25 cellular contexts compared by ENCODE assay signal in the genomic region with DNA sequence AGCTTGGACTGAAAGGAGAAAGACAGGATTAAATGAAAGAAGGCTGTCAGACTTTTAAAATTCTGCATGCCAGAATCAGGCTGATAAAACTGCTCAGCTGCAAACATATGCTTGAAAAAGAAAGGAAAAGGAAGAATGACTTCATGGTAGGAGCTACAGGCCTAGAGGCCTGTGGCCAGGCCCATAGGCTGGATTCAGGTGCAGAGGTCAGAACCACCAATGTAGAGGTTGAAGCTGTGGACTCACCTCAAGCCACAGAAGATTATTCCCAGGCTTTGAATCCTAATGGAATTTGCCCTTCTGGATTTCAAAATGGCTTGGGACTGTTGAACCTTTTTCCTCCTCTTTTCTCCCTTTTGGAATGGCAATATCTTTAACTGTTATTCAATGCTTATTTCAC. TPM values are rescaled to one million over a fixed set of nuclear protein-coding genes. Genes with fewer than 3 reads are reported as not detected.
DNase-seq lines count a peak whose midpoint lies in the region; ATAC-seq, FAIRE-seq and TF ChIP-seq lines count a peak whose summit lies in the region.
"Had no signal": no experiment of that assay in that cellular context is flagged by ENCODE, and none has a peak within 500 bp of the region (broad histone marks: within the 10 kb centered on the region; RNA-seq: fewer than 3 reads in every experiment).

No MANE protein-coding gene starts in this region.

- peak; percentile 63 for FAIRE-seq in HepG2 (lab: Jason Lieb, UNC)
- FAIRE-seq: A204.1, G401.6, GM12892, GM19239, H1 had no signal

- CTCF ChIA-PET in HepG2 (lab: Yijun Ruan, JAX; ENCODE audit: low intra/inter-chr PET ratio, low total read pairs) = no interaction called here

- H3K4me2 ChIP-seq in HepG2 (ENCODE audit: low read depth, low read length) = no peak overlapping the region
- H3K4me2 ChIP-seq: BLaER1 had no signal

- no peaks in the 10 kb centered on the region for H3K27me3 ChIP-seq in HepG2 (ENCODE audit: control insufficient read depth in 1 of 2, insufficient read depth in 2 of 2, low read length in 2 of 2)
- H3K27me3 ChIP-seq: BLaER1 had no signal

- TF ChIP-seq EP300 in HepG2 (IDR thresholded peaks at IDR 0.05; ENCODE audit: low read depth in 2 of 2, low read length in 2 of 2) (no peak), HepG2 (CRISPR knock-in tag; IDR thresholded peaks at IDR 0.05; ENCODE audit: borderline replicate concordance) (no peak)

- in situ Hi-C loops in HepG2 (cut with HindIII; ENCODE audit: extremely low pct_ligation_motif_present, low pct_unique_long_range_greater_than_20kb) = no loop called here

- no peaks in the 10 kb centered on the region for H3K36me3 ChIP-seq in HepG2 (replicated peaks in 1 of 2; ENCODE audit: control insufficient read depth in 1 of 2, insufficient read depth in 2 of 2, low read length in 2 of 2)

- peaks cover 21% of the 10 kb centered on the region for H3K36me3 Mint-ChIP-seq in neural crest cell (ENCODE audit: low read depth)
- H3K36me3 Mint-ChIP-seq in effector memory CD8-positive, alpha-beta T cell (ENCODE audit: insufficient read depth) = no peaks in the 10 kb centered on the region
- H3K36me3 Mint-ChIP-seq in activated T-cell treated with anti-CD3 and anti-CD28 coated beads, Interleukin-2, amount 50 U/mL, for 4 hours (ENCODE audit: insufficient read depth) = peaks cover 34% of the 10 kb centered on the region

- H3K4me1 ChIP-seq in HepG2 (ENCODE audit: insufficient read depth, low read length) = peaks cover 16% of the 10 kb centered on the region
- H3K4me1 ChIP-seq: BLaER1, Caco-2 had no signal

- peak overlapping the region; percentile 1 for H3K27ac Mint-ChIP-seq in neural crest cell (ENCODE audit: unreplicated experiment)
- H3K27ac Mint-ChIP-seq in effector memory CD8-positive, alpha-beta T cell = no peak overlapping the region
- H3K27ac Mint-ChIP-seq: B cell; CD4-positive, CD25-positive, alpha-beta regulatory T cell; CD8-positive, alpha-beta T cell had no signal

- no peak for TF ChIP-seq POLR2A in HepG2 (IDR thresholded peaks at IDR 0.05; ENCODE audit: insufficient read depth in 1 of 2, low read depth in 2 of 2, low read length in 2 of 2)

- peak; percentile 79 for ATAC-seq in HepG2
- no peak for ATAC-seq in effector memory CD8-positive, alpha-beta T cell (replicated peaks)
- no peak for ATAC-seq in activated T-cell treated with anti-CD3 and anti-CD28 coated beads, Interleukin-2, amount 50 U/mL, for 4 hours
- ATAC-seq: CD8-positive, alpha-beta T cell had no signal

- DNase-seq in HuH-7 (ENCODE audit: low spot score) = peak; percentile 5
- DNase-seq in OCI-M1 (lab: John Stamatoyannopoulos, UW) = peak; percentile 6
- no peak for DNase-seq in HepG2 (ENCODE audit: low spot score)
- DNase-seq in neural crest cell (ENCODE audit: low read depth, low spot score) = no peak
- DNase-seq in effector memory CD8-positive, alpha-beta T cell = no peak
- DNase-seq in activated T-cell treated with anti-CD3 and anti-CD28 coated beads, Interleukin-2, amount 50 U/mL, for 4 hours = no peak
- no peak for DNase-seq in activated CD8-positive, alpha-beta memory T cell treated with anti-CD3 and anti-CD28 coated beads for 24 hours
- no peak for DNase-seq in NCI-H2171 treated with DMSO at 0.1 percent for 48 hours (lab: John Stamatoyannopoulos, UW)
- DNase-seq: Caco-2; CD4-positive, CD25-positive, alpha-beta regulatory T cell; CD8-positive, alpha-beta T cell; DMS153; DND-41; GM23248; H7; HCEC 1CT had no signal

- no TSS peak for BruUV-seq in HepG2 (replicated peaks; lab: Mats Ljungman, UMichigan)

- H3K9me3 Mint-ChIP-seq in neural crest cell = peaks cover 2% of the 10 kb centered on the region
- no peaks in the 10 kb centered on the region for H3K9me3 Mint-ChIP-seq in effector memory CD8-positive, alpha-beta T cell
- no peaks in the 10 kb centered on the region for H3K9me3 Mint-ChIP-seq in activated T-cell treated with anti-CD3 and anti-CD28 coated beads, Interleukin-2, amount 50 U/mL, for 4 hours
- H3K9me3 Mint-ChIP-seq: CD8-positive, alpha-beta T cell had no signal

- H3K27ac ChIP-seq in HepG2 (ENCODE audit: extremely low read length, insufficient read depth, low read length) = no peak overlapping the region
- H3K27ac ChIP-seq: 22Rv1, BLaER1, C4-2B, GM23248 had no signal

- no peak overlapping the region for H3K4me3 ChIP-seq in HepG2 (replicated peaks in 1 of 3; ENCODE audit: insufficient read depth in 1 of 3, low read depth in 2 of 3, low read length in 3 of 3)
- H3K4me3 ChIP-seq: BLaER1, GM23248 had no signal

- H2AFZ ChIP-seq in HepG2 (ENCODE audit: low read length) = no peak overlapping the region
- H2AFZ ChIP-seq: GM23248 had no signal

- TF ChIP-seq CTCF in HepG2 (CRISPR knock-in tag; IDR thresholded peaks at IDR 0.05) = no peak
- no peak for TF ChIP-seq CTCF in neural crest cell (conservative IDR thresholded peaks at IDR 0.05)

- H3K9ac ChIP-seq in HepG2 (ENCODE audit: insufficient read depth, low read depth, low read length) = no peak overlapping the region
- H3K9ac ChIP-seq: BLaER1, GM23248 had no signal

- intact Hi-C loops in HepG2 (cut with micrococcal nuclease; ENCODE audit: unreplicated experiment) = no loop called here

- H4K20me1 ChIP-seq in HepG2 (ENCODE audit: insufficient read depth, low read length) = no peaks in the 10 kb centered on the region
- H4K20me1 ChIP-seq: BLaER1 had no signal

- no peaks in the 10 kb centered on the region for H3K4me1 Mint-ChIP-seq in neural crest cell
- H3K4me1 Mint-ChIP-seq in effector memory CD8-positive, alpha-beta T cell (ENCODE audit: low read depth in 2 of 2) = no peaks in the 10 kb centered on the region
- H3K4me1 Mint-ChIP-seq in activated T-cell treated with anti-CD3 and anti-CD28 coated beads, Interleukin-2, amount 50 U/mL, for 4 hours (ENCODE audit: low read depth) = no peaks in the 10 kb centered on the region
- H3K4me1 Mint-ChIP-seq: B cell; CD4-positive, CD25-positive, alpha-beta regulatory T cell had no signal

- H3K27me3 Mint-ChIP-seq in neural crest cell (ENCODE audit: low read depth) = no peaks in the 10 kb centered on the region
- H3K27me3 Mint-ChIP-seq in effector memory CD8-positive, alpha-beta T cell = no peaks in the 10 kb centered on the region
- H3K27me3 Mint-ChIP-seq in activated T-cell treated with anti-CD3 and anti-CD28 coated beads, Interleukin-2, amount 50 U/mL, for 4 hours (ENCODE audit: low read depth) = no peaks in the 10 kb centered on the region
- H3K27me3 Mint-ChIP-seq: B cell; CD4-positive, CD25-positive, alpha-beta regulatory T cell had no signal

- H3K4me3 Mint-ChIP-seq in neural crest cell = no peak overlapping the region
- H3K4me3 Mint-ChIP-seq in effector memory CD8-positive, alpha-beta T cell = no peak overlapping the region
- H3K4me3 Mint-ChIP-seq in activated T-cell treated with anti-CD3 and anti-CD28 coated beads, Interleukin-2, amount 50 U/mL, for 4 hours = no peak overlapping the region
- H3K4me3 Mint-ChIP-seq: B cell; CD4-positive, CD25-positive, alpha-beta regulatory T cell; CD8-positive, alpha-beta T cell had no signal

- no peaks in the 10 kb centered on the region for H3K79me2 ChIP-seq in HepG2 (ENCODE audit: insufficient read depth, low read length)

- POLR2A ChIA-PET in HepG2 (lab: Yijun Ruan, JAX) = no interaction called here

- TF ChIP-seq RAD21 in HepG2 (CRISPR knock-in tag; IDR thresholded peaks at IDR 0.05) = no peak

- no peaks in the 10 kb centered on the region for H3K9me3 ChIP-seq in HepG2 (ENCODE audit: low read length)
- H3K9me3 ChIP-seq: Caco-2 had no signal

TF ChIP-seq in HepG2, 621 proteins besides CTCF, POLR2A, EP300 and RAD21 (continues in another document):
- no peak for TF ChIP-seq ZNF720 (CRISPR knock-in tag; IDR thresholded peaks at IDR 0.05)
- TF ChIP-seq PRPF4 (IDR thresholded peaks at IDR 0.05; ENCODE audit: low read depth, low read length, poor library complexity, severe bottlenecking) = no peak
- TF ChIP-seq HNF4G (IDR thresholded peaks at IDR 0.05; ENCODE audit: borderline replicate concordance, low read depth, low read length) = 0 out of 2 replicates have a peak, but pooled peaks have one; percentile 20
- no peak for TF ChIP-seq HNF4G (CRISPR knock-in tag; IDR thresholded peaks at IDR 0.05; ENCODE audit: borderline replicate concordance, low read depth)
- TF ChIP-seq ZNF709 (CRISPR knock-in tag; IDR thresholded peaks at IDR 0.05) = no peak
- no peak for TF ChIP-seq GLI4 (CRISPR knock-in tag; IDR thresholded peaks at IDR 0.05; ENCODE audit: borderline replicate concordance)
- no peak for TF ChIP-seq ZNF124 (CRISPR knock-in tag; IDR thresholded peaks at IDR 0.05)
- TF ChIP-seq ZNF207 (IDR thresholded peaks at IDR 0.05; ENCODE audit: borderline replicate concordance) = no peak
- no peak for TF ChIP-seq ZNF282 (IDR thresholded peaks at IDR 0.05; ENCODE audit: partially characterized antibody)
- TF ChIP-seq ZNF570 (CRISPR knock-in tag; IDR thresholded peaks at IDR 0.05; ENCODE audit: borderline replicate concordance) = no peak

RNA-seq across cellular contexts. Expression of a gene that starts 47.7 kb away (rescaled TPM):
- total RNA-seq in HepG2 (2016; rRNA removed; fragmentation: Illumina TruSeq; extraction: Trizol) (26.0 and 32.4 TPM in 2 replicates), neural crest cell (34.1 and 34.9 TPM in 2 replicates)
- 13.2 and 15.1 TPM in 2 replicates for total RNA-seq in HepG2 (2016; cell fraction: cytosol; rRNA removed; fragmentation: Illumina TruSeq; extraction: Trizol; ENCODE audit: low read depth)
- total RNA-seq in HepG2 (2016; cell fraction: insoluble cytoplasmic fraction; rRNA removed; fragmentation: Illumina TruSeq; extraction: Trizol) = 21.7 and 29.4 TPM in 2 replicates
- 16.9 and 17.8 TPM in 2 replicates for total RNA-seq in HepG2 (2016; cell fraction: membrane; rRNA removed; fragmentation: Illumina TruSeq; extraction: Trizol)
- total RNA-seq in HepG2 (2016; cell fraction: nucleus; rRNA removed; fragmentation: Illumina TruSeq; extraction: Trizol) = 23.7 and 24.3 TPM in 2 replicates
- 12.4 and 13.4 TPM in 2 replicates for polyA plus RNA-seq in HepG2 (2011; rRNA removed)
- polyA plus RNA-seq in HepG2 (2011; cell fraction: cytosol; rRNA removed) = 9.6 and 15.4 TPM in 2 replicates
- 3.9 and 6.1 TPM in 2 replicates for polyA plus RNA-seq in HepG2 (2011; cell fraction: nucleus; rRNA removed)
- polyA plus RNA-seq in HepG2 (2012) = 14.8 and 19.3 TPM in 2 replicates
- 3.8 and 5.9 TPM in 2 replicates for polyA plus RNA-seq in HepG2 (2016; cell fraction: cytosol; fragmentation: Illumina TruSeq; extraction: Trizol; ENCODE audit: low read depth)
- polyA plus RNA-seq in HepG2 (2016; cell fraction: insoluble cytoplasmic fraction; fragmentation: Illumina TruSeq; extraction: Trizol; ENCODE audit: low read depth) = 15.6 and 16.4 TPM in 2 replicates
- polyA plus RNA-seq in HepG2 (2016; cell fraction: membrane; fragmentation: Illumina TruSeq; extraction: Trizol; ENCODE audit: low read depth) = 8.4 and 9.8 TPM in 2 replicates
- 26.7 and 29.8 TPM in 2 replicates for polyA plus RNA-seq in HepG2 (2016; cell fraction: nucleus; fragmentation: Illumina TruSeq; extraction: Trizol; ENCODE audit: insufficient read depth, low read depth)
- polyA minus RNA-seq in HepG2 (2011; rRNA and poly(A)+ RNA removed; ENCODE audit: low replicate concordance) = 13.5 and 22.6 TPM in 2 replicates
- 14.0 and 21.4 TPM in 2 replicates for polyA minus RNA-seq in HepG2 (2011; cell fraction: cytosol; rRNA and poly(A)+ RNA removed)
- polyA minus RNA-seq in HepG2 (2011; cell fraction: nucleus; rRNA and poly(A)+ RNA removed) = 11.3 and 15.5 TPM in 2 replicates
- 10 to 100 TPM; 22.2 to 25.7 (median 22.7) TPM for total RNA-seq in activated T-cell treated with anti-CD3 and anti-CD28 coated beads, Interleukin-2, amount 50 U/mL, for 4 hours

Comparison
In these comparisons a context has a peak if more than half of its experiments do, and no peak if none do; other contexts are left out.
1. DNase-seq: peak in HuH-7 (single experiment) and OCI-M1 (single experiment); none in HepG2 (single experiment), neural crest cell (single experiment), effector memory CD8-positive, alpha-beta T cell (0 of 3), activated T-cell treated with anti-CD3 and anti-CD28 coated beads, Interleukin-2, amount 50 U/mL, for 4 hours (single experiment), activated CD8-positive, alpha-beta memory T cell treated with anti-CD3 and anti-CD28 coated beads for 24 hours (single experiment) and NCI-H2171 treated with DMSO at 0.1 percent for 48 hours (single experiment).